1 cellular context compared by ENCODE assay signal in the genomic region with DNA sequence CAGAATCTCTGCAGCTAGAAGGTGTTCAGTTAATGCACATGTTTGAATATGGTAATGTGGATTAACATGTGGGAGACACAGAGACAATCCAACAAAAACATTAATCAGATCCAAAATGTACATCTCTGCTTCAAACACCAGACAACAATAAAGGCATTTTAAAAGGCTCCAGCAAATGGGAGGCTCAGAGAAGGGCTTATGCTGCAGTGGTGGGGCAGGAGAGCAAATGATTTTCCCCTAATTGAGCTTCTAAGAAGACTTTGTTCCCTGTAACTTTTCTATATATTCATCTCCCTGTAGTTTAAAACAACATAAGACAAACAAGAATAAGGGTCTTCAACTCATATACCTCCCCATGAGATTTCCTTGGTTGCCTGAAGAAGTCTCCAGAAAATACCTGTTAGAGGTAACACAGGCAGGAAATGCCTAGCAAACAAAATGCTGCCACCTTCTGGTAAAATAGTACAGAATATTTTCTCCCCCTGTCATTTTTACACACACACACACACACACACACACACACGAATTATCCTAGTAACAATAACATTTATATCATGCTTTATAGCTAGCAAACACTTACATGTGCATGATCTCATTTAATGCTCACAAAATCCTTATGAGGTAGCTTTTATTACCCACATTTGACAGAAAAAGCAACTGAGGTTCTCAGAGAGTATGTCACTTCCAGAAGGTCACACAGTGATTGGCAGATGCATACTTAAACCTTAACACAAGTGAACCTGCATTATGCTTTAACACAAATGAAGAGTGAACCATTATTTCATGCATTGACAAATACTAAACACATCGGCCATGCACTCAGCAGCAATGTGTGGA.
TF ChIP-seq lines count a peak whose summit lies in the region.

No MANE protein-coding gene starts in this region.

TF ChIP-seq in GM23338, 12 proteins besides CTCF, POLR2A, EP300 and RAD21 (continued from another document):
- TF ChIP-seq, protein P1, sequence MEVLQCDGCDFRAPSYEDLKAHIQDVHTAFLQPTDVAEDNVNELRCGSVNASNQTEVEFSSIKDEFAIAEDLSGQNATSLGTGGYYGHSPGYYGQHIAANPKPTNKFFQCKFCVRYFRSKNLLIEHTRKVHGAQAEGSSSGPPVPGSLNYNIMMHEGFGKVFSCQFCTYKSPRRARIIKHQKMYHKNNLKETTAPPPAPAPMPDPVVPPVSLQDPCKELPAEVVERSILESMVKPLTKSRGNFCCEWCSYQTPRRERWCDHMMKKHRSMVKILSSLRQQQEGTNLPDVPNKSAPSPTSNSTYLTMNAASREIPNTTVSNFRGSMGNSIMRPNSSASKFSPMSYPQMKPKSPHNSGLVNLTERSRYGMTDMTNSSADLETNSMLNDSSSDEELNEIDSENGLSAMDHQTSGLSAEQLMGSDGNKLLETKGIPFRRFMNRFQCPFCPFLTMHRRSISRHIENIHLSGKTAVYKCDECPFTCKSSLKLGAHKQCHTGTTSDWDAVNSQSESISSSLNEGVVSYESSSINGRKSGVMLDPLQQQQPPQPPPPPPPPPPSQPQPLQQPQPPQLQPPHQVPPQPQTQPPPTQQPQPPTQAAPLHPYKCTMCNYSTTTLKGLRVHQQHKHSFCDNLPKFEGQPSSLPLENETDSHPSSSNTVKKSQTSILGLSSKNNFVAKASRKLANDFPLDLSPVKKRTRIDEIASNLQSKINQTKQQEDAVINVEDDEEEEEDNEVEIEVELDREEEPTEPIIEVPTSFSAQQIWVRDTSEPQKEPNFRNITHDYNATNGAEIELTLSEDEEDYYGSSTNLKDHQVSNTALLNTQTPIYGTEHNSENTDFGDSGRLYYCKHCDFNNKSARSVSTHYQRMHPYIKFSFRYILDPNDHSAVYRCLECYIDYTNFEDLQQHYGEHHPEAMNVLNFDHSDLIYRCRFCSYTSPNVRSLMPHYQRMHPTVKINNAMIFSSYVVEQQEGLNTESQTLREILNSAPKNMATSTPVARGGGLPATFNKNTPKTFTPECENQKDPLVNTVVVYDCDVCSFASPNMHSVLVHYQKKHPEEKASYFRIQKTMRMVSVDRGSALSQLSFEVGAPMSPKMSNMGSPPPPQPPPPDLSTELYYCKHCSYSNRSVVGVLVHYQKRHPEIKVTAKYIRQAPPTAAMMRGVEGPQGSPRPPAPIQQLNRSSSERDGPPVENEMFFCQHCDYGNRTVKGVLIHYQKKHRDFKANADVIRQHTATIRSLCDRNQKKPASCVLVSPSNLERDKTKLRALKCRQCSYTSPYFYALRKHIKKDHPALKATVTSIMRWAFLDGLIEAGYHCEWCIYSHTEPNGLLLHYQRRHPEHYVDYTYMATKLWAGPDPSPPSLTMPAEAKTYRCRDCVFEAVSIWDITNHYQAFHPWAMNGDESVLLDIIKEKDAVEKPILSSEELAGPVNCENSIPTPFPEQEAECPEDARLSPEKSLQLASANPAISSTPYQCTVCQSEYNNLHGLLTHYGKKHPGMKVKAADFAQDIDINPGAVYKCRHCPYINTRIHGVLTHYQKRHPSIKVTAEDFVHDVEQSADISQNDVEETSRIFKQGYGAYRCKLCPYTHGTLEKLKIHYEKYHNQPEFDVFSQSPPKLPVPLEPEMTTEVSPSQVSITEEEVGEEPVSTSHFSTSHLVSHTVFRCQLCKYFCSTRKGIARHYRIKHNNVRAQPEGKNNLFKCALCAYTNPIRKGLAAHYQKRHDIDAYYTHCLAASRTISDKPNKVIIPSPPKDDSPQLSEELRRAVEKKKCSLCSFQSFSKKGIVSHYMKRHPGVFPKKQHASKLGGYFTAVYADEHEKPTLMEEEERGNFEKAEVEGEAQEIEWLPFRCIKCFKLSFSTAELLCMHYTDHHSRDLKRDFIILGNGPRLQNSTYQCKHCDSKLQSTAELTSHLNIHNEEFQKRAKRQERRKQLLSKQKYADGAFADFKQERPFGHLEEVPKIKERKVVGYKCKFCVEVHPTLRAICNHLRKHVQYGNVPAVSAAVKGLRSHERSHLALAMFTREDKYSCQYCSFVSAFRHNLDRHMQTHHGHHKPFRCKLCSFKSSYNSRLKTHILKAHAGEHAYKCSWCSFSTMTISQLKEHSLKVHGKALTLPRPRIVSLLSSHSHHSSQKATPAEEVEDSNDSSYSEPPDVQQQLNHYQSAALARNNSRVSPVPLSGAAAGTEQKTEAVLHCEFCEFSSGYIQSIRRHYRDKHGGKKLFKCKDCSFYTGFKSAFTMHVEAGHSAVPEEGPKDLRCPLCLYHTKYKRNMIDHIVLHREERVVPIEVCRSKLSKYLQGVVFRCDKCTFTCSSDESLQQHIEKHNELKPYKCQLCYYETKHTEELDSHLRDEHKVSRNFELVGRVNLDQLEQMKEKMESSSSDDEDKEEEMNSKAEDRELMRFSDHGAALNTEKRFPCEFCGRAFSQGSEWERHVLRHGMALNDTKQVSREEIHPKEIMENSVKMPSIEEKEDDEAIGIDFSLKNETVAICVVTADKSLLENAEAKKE (CRISPR knock-in tag; IDR thresholded peaks at IDR 0.05) = no peak
- TF ChIP-seq ZNF331 (CRISPR knock-in tag; IDR thresholded peaks at IDR 0.05; ENCODE audit: low read depth) (no peak), STAT1 (IDR thresholded peaks at IDR 0.05; ENCODE audit: unreplicated experiment) (no peak), REST (IDR thresholded peaks at IDR 0.05; ENCODE audit: unreplicated experiment) (no peak), EZH2 (IDR thresholded peaks at IDR 0.05; ENCODE audit: low read depth, unreplicated experiment) (no peak), POLR2AphosphoS5 (IDR thresholded peaks at IDR 0.05; ENCODE audit: low read depth) (no peak), ZNF114 (CRISPR knock-in tag; IDR thresholded peaks at IDR 0.05) (no peak)
